ENCODE assay signal across 19 cellular contexts in genomic region chr7:23524473-23524872, GRCh38. TPM values are rescaled to one million over a fixed set of nuclear protein-coding genes. Genes with fewer than 3 reads are reported as not detected.
DNase-seq lines count a peak whose midpoint lies in the region; ATAC-seq and TF ChIP-seq lines count a peak whose summit lies in the region.
"Had no signal": no experiment of that assay in that cellular context is flagged by ENCODE, and none has a peak within 500 bp of the region (broad histone marks: within the 10 kb centered on the region; RNA-seq: fewer than 3 reads in every experiment).

No MANE protein-coding gene starts in this region.

- H3K27me3 ChIP-seq in MM.1S (replicated peaks; ENCODE audit: insufficient read depth, low read length) = no peaks in the 10 kb centered on the region
- H3K27me3 ChIP-seq: cardiac muscle cell, esophagus muscularis mucosa, transverse colon had no signal

- peak overlapping the region; percentile 50 for H3K27ac Mint-ChIP-seq in activated naive CD4-positive, alpha-beta T cell treated with anti-CD3 and anti-CD28 coated beads for 36 hours
- peak overlapping the region in 1 of 2 donors; percentile 19 for H3K27ac Mint-ChIP-seq in activated naive CD4-positive, alpha-beta T cell treated with anti-CD3 and anti-CD28 coated beads, Interleukin-2, amount 50 U/mL, for 72 hours
- peak overlapping the region; percentile 55 for H3K27ac Mint-ChIP-seq in activated naive CD8-positive, alpha-beta T cell treated with anti-CD3 and anti-CD28 coated beads, Interleukin-2, amount 50 U/mL, for 24 hours
- H3K27ac Mint-ChIP-seq in stimulated activated naive B cell treated with anti-CD40 and anti-IgM and Interleukin-4, amounts not matched to agents 10 μg/mL and 1 μg/mL and 100 μg/mL, for 72 hours = peak overlapping the region; percentile 74

- peaks cover 31% of the 10 kb centered on the region for H3K36me3 Mint-ChIP-seq in activated naive CD4-positive, alpha-beta T cell treated with anti-CD3 and anti-CD28 coated beads for 36 hours (ENCODE audit: low read depth)
- H3K36me3 Mint-ChIP-seq in activated naive CD4-positive, alpha-beta T cell treated with anti-CD3 and anti-CD28 coated beads, Interleukin-2, amount 50 U/mL, for 72 hours = peaks cover 7 to 41% of the 10 kb centered on the region in 2 donors
- H3K36me3 Mint-ChIP-seq in activated naive CD8-positive, alpha-beta T cell treated with anti-CD3 and anti-CD28 coated beads, Interleukin-2, amount 50 U/mL, for 24 hours (ENCODE audit: low read depth) = peaks cover 38% of the 10 kb centered on the region
- peaks cover 18 to 35% of the 10 kb centered on the region in 2 donors for H3K36me3 Mint-ChIP-seq in stimulated activated naive B cell treated with anti-CD40 and anti-IgM and Interleukin-4, amounts not matched to agents 10 μg/mL and 1 μg/mL and 100 μg/mL, for 72 hours

- peaks cover 66% of the 10 kb centered on the region for H3K4me1 Mint-ChIP-seq in activated naive CD4-positive, alpha-beta T cell treated with anti-CD3 and anti-CD28 coated beads for 36 hours (ENCODE audit: low read depth)
- H3K4me1 Mint-ChIP-seq in activated naive CD8-positive, alpha-beta T cell treated with anti-CD3 and anti-CD28 coated beads, Interleukin-2, amount 50 U/mL, for 24 hours = peaks cover 73% of the 10 kb centered on the region
- H3K4me1 Mint-ChIP-seq in stimulated activated naive B cell treated with anti-CD40 and anti-IgM and Interleukin-4, amounts not matched to agents 10 μg/mL and 1 μg/mL and 100 μg/mL, for 72 hours = peaks cover 21 to 73% of the 10 kb centered on the region in 2 donors

- no peak for TF ChIP-seq CTCF in MM.1S (IDR thresholded peaks at IDR 0.05; ENCODE audit: low read length)

- CTCF ChIA-PET in activated naive CD4-positive, alpha-beta T cell treated with anti-CD3 and anti-CD28 coated beads for 36 hours (lab: Charles Lee) = interaction anchor here (0.5 to 2.4 kb wide), 9 partner anchors 14 to 1288 kb away, joined by 3 to 14 read pairs (median 4); no protein-coding TSS in a partner anchor

- peaks cover 22% of the 10 kb centered on the region for H3K36me3 ChIP-seq in MM.1S (replicated peaks; ENCODE audit: insufficient read depth, low read length)

- no peaks in the 10 kb centered on the region for H3K9me3 Mint-ChIP-seq in activated naive CD4-positive, alpha-beta T cell treated with anti-CD3 and anti-CD28 coated beads for 36 hours
- no peaks in the 10 kb centered on the region for H3K9me3 Mint-ChIP-seq in activated naive CD4-positive, alpha-beta T cell treated with anti-CD3 and anti-CD28 coated beads, Interleukin-2, amount 50 U/mL, for 72 hours
- H3K9me3 Mint-ChIP-seq in activated naive CD8-positive, alpha-beta T cell treated with anti-CD3 and anti-CD28 coated beads, Interleukin-2, amount 50 U/mL, for 24 hours = no peaks in the 10 kb centered on the region
- no peaks in the 10 kb centered on the region for H3K9me3 Mint-ChIP-seq in stimulated activated naive B cell treated with anti-CD40 and anti-IgM and Interleukin-4, amounts not matched to agents 10 μg/mL and 1 μg/mL and 100 μg/mL, for 72 hours

- intact Hi-C loops in activated naive CD4-positive, alpha-beta T cell treated with anti-CD3 and anti-CD28 coated beads for 36 hours (cut with micrococcal nuclease) = no loop called here
- intact Hi-C loops in Right ventricle myocardium inferior (cut with DNase I) = loop anchor here (10.0 kb wide), 1 partner anchor 340 kb away; the partner anchor contains the start of gene NUP42

- H3K9me2 ChIP-seq in MM.1S (replicated peaks; ENCODE audit: insufficient read depth, low read length) = no peaks in the 10 kb centered on the region

- H3K9me3 ChIP-seq in MM.1S (replicated peaks; ENCODE audit: insufficient read depth, low read length) = no peaks in the 10 kb centered on the region
- H3K9me3 ChIP-seq: esophagus muscularis mucosa, transverse colon had no signal

- no peak for DNase-seq in activated naive CD4-positive, alpha-beta T cell treated with anti-CD3 and anti-CD28 coated beads for 36 hours
- no peak for DNase-seq in activated naive CD4-positive, alpha-beta T cell treated with anti-CD3 and anti-CD28 coated beads, Interleukin-2, amount 50 U/mL, for 72 hours (ENCODE audit: low spot score in 2 of 2)
- DNase-seq in MM.1S (no peak), Right ventricle myocardium inferior (ENCODE audit: missing footprints) (no peak), NCI-H226 (no peak)
- DNase-seq in activated naive CD8-positive, alpha-beta T cell treated with anti-CD3 and anti-CD28 coated beads, Interleukin-2, amount 50 U/mL, for 24 hours = no peak
- no peak for DNase-seq in stimulated activated naive B cell treated with anti-CD40 and anti-IgM and Interleukin-4, amounts not matched to agents 10 μg/mL and 1 μg/mL and 100 μg/mL, for 72 hours
- DNase-seq: EL; GM23248; left cardiac atrium; NCI-H1694 treated with DMSO at 0.1 percent for 48 hours; NCI-H446; RPMI8226; stimulated activated CD4-positive, alpha-beta T cell treated with anti-CD3 and anti-CD28 coated beads, Interleukin-12 subunit alpha, Interleukin-12 subunit beta, amount 100 ng/mL, for 4 hours; SW 1271; transverse colon had no signal

- peaks cover 100% of the 10 kb centered on the region for H3K79me2 ChIP-seq in MM.1S (ENCODE audit: low read length)

- no peak overlapping the region for H2AFZ ChIP-seq in MM.1S (ENCODE audit: low read length)
- H2AFZ ChIP-seq: GM23248 had no signal

- no peaks in the 10 kb centered on the region for H3K27me3 Mint-ChIP-seq in activated naive CD4-positive, alpha-beta T cell treated with anti-CD3 and anti-CD28 coated beads for 36 hours (ENCODE audit: low read depth)
- H3K27me3 Mint-ChIP-seq in activated naive CD8-positive, alpha-beta T cell treated with anti-CD3 and anti-CD28 coated beads, Interleukin-2, amount 50 U/mL, for 24 hours = no peaks in the 10 kb centered on the region
- H3K27me3 Mint-ChIP-seq in stimulated activated naive B cell treated with anti-CD40 and anti-IgM and Interleukin-4, amounts not matched to agents 10 μg/mL and 1 μg/mL and 100 μg/mL, for 72 hours = no peaks in the 10 kb centered on the region

- H4K20me1 ChIP-seq in MM.1S (ENCODE audit: insufficient read depth, low read length) = peaks cover 69% of the 10 kb centered on the region

- no peak overlapping the region for H3K4me3 ChIP-seq in MM.1S (ENCODE audit: low read length)
- H3K4me3 ChIP-seq: cardiac muscle cell, esophagus muscularis mucosa, GM23248, transverse colon had no signal

- peak overlapping the region; percentile 50; the same call in 1 of the 2 replicates for H3K27ac ChIP-seq in MM.1S (ENCODE audit: low read length)
- H3K27ac ChIP-seq: cardiac muscle cell, esophagus muscularis mucosa, GM23248, transverse colon had no signal

- no peak overlapping the region for H3K9ac ChIP-seq in MM.1S (ENCODE audit: low read length)

- no peak overlapping the region for H3K4me2 ChIP-seq in MM.1S (ENCODE audit: low read depth, low read length)

- peaks cover 43% of the 10 kb centered on the region for H3K4me1 ChIP-seq in MM.1S (ENCODE audit: low read length)

- no peak overlapping the region for H3K4me3 Mint-ChIP-seq in activated naive CD4-positive, alpha-beta T cell treated with anti-CD3 and anti-CD28 coated beads for 36 hours
- no peak overlapping the region for H3K4me3 Mint-ChIP-seq in activated naive CD8-positive, alpha-beta T cell treated with anti-CD3 and anti-CD28 coated beads, Interleukin-2, amount 50 U/mL, for 24 hours
- no peak overlapping the region for H3K4me3 Mint-ChIP-seq in stimulated activated naive B cell treated with anti-CD40 and anti-IgM and Interleukin-4, amounts not matched to agents 10 μg/mL and 1 μg/mL and 100 μg/mL, for 72 hours

- no peak for ATAC-seq in activated naive CD4-positive, alpha-beta T cell treated with anti-CD3 and anti-CD28 coated beads, Interleukin-2, amount 50 U/mL, for 72 hours
- ATAC-seq in activated naive CD8-positive, alpha-beta T cell treated with anti-CD3 and anti-CD28 coated beads, Interleukin-2, amount 50 U/mL, for 24 hours = no peak
- ATAC-seq in stimulated activated naive B cell treated with anti-CD40 and anti-IgM and Interleukin-4, amounts not matched to agents 10 μg/mL and 1 μg/mL and 100 μg/mL, for 72 hours (replicated peaks) = no peak
- ATAC-seq in Right ventricle myocardium inferior = no peak
- ATAC-seq in HG03460 (IDR thresholded peaks at IDR 0.05; ENCODE audit: unreplicated experiment) = no peak
- ATAC-seq: left cardiac atrium had no signal

- peaks cover 27% of the 10 kb centered on the region for H3F3A ChIP-seq in MM.1S (ENCODE audit: insufficient read depth, low read length)

RNA-seq across cellular contexts. Expression of gene TRA2A, which starts 7.3 kb away (rescaled TPM):
- total RNA-seq in activated naive CD4-positive, alpha-beta T cell treated with anti-CD3 and anti-CD28 coated beads for 36 hours = 10 to 100 TPM; 77.8 to 79.0 TPM
- total RNA-seq in activated naive CD4-positive, alpha-beta T cell treated with anti-CD3 and anti-CD28 coated beads, Interleukin-2, amount 50 U/mL, for 72 hours = 100 to 1,000 TPM in 1 of 2 donors, 10 to 100 TPM in 1; 85.8 to 114 TPM
- total RNA-seq in Right ventricle myocardium inferior = 27.7 TPM

RNA-seq across cellular contexts. Expression of gene IGF2BP3, which starts 54.2 kb away (rescaled TPM):
- under 1 TPM; 0.29 to 0.54 TPM for total RNA-seq in activated naive CD4-positive, alpha-beta T cell treated with anti-CD3 and anti-CD28 coated beads for 36 hours
- under 1 TPM; 0.39 to 0.56 TPM for total RNA-seq in activated naive CD4-positive, alpha-beta T cell treated with anti-CD3 and anti-CD28 coated beads, Interleukin-2, amount 50 U/mL, for 72 hours
- not detected for total RNA-seq in Right ventricle myocardium inferior
